11 cellular contexts compared by ENCODE assay signal in the genomic region with DNA sequence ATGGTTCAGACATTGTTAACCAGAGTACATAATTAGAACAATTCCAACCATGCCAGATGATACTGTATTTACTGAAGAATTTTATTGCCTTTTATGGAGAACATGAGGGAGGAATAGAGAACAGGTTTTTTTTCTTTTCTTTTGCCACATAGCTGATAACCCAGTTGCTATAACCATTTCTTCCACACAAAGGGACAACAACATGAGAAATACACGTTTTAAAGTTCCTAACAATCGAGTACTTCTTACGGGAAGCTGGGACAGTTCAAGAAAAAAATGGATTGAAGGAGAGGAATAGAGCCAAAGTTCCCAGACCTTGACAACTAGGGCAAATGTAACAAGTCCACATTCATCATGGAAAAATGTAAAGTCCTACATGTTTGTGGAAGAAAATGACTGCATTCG.
DNase-seq lines count a peak whose midpoint lies in the region; ATAC-seq, FAIRE-seq and TF ChIP-seq lines count a peak whose summit lies in the region.
"Had no signal": no experiment of that assay in that cellular context is flagged by ENCODE, and none has a peak within 500 bp of the region (broad histone marks: within the 10 kb centered on the region; RNA-seq: fewer than 3 reads in every experiment).

No MANE protein-coding gene starts in this region.

- no peaks in the 10 kb centered on the region for H4K20me1 ChIP-seq in astrocyte (ENCODE audit: insufficient read depth, low read length)

- peak overlapping the region; percentile 9 for H3K4me3 Mint-ChIP-seq in astrocyte (ENCODE audit: unreplicated experiment)
- H3K4me3 Mint-ChIP-seq in stimulated activated memory B cell treated with anti-CD40 and anti-IgM and Interleukin-4, amounts not matched to agents 10 μg/mL and 1 μg/mL and 100 μg/mL, for 72 hours = no peak overlapping the region
- H3K4me3 Mint-ChIP-seq: central memory CD8-positive, alpha-beta T cell had no signal

- H3K27ac ChIP-seq in astrocyte (ENCODE audit: low read depth, low read length) = peak overlapping the region; percentile 97
- H3K27ac ChIP-seq in WERI-Rb-1 = no peak overlapping the region
- H3K27ac ChIP-seq: RWPE1 had no signal

- FAIRE-seq in astrocyte (lab: Jason Lieb, UNC) = no peak

- H3K36me3 ChIP-seq in astrocyte (ENCODE audit: insufficient read depth, low read length) (no peaks in the 10 kb centered on the region), WERI-Rb-1 (no peaks in the 10 kb centered on the region)

- H3K9me3 ChIP-seq in astrocyte (ENCODE audit: insufficient read depth, low read depth, low read length) = no peaks in the 10 kb centered on the region
- H3K9me3 ChIP-seq in WERI-Rb-1 (ENCODE audit: severe bottlenecking) = no peaks in the 10 kb centered on the region

- peak overlapping the region; percentile 96 for H3K27ac Mint-ChIP-seq in astrocyte (ENCODE audit: unreplicated experiment)
- peak overlapping the region; percentile 76 for H3K27ac Mint-ChIP-seq in stimulated activated memory B cell treated with anti-CD40 and anti-IgM and Interleukin-4, amounts not matched to agents 10 μg/mL and 1 μg/mL and 100 μg/mL, for 72 hours

- no peaks in the 10 kb centered on the region for H3K27me3 ChIP-seq in astrocyte (ENCODE audit: insufficient read depth, low read length)
- no peaks in the 10 kb centered on the region for H3K27me3 ChIP-seq in WERI-Rb-1 (ENCODE audit: insufficient read depth, low read depth, severe bottlenecking)

- H3K4me1 Mint-ChIP-seq in astrocyte (ENCODE audit: low read depth, unreplicated experiment) = peaks cover 73% of the 10 kb centered on the region
- peaks cover 67% of the 10 kb centered on the region for H3K4me1 Mint-ChIP-seq in stimulated activated memory B cell treated with anti-CD40 and anti-IgM and Interleukin-4, amounts not matched to agents 10 μg/mL and 1 μg/mL and 100 μg/mL, for 72 hours

- TF ChIP-seq CTCF in astrocyte (IDR thresholded peaks at IDR 0.05; ENCODE audit: insufficient read depth, low read depth, low read length) (no peak), WERI-Rb-1 (IDR thresholded peaks at IDR 0.05; ENCODE audit: low read depth, low read length) (no peak)

- no peaks in the 10 kb centered on the region for H3K9me3 Mint-ChIP-seq in astrocyte (ENCODE audit: unreplicated experiment)
- no peaks in the 10 kb centered on the region for H3K9me3 Mint-ChIP-seq in stimulated activated memory B cell treated with anti-CD40 and anti-IgM and Interleukin-4, amounts not matched to agents 10 μg/mL and 1 μg/mL and 100 μg/mL, for 72 hours
- H3K9me3 Mint-ChIP-seq: central memory CD8-positive, alpha-beta T cell had no signal

- DNase-seq in H4 (ENCODE audit: low spot score) (peak; percentile 50), astrocyte (ENCODE audit: low read depth) (peak; percentile 94), kidney glomerular epithelial cell (lab: John Stamatoyannopoulos, UW) (peak; percentile 85), WERI-Rb-1 (no peak), AG20443 (ENCODE audit: low spot score) (no peak), SHP77 (lab: John Stamatoyannopoulos, UW) (no peak)
- DNase-seq: activated CD4-positive, alpha-beta T cell treated with anti-CD3 and anti-CD28 coated beads, Interleukin-2, amount 50 U/mL, for 48 hours had no signal

- no peaks in the 10 kb centered on the region for H3K79me2 ChIP-seq in astrocyte (ENCODE audit: insufficient read depth, low read length)

- no peaks in the 10 kb centered on the region for H3K36me3 Mint-ChIP-seq in astrocyte (ENCODE audit: low read depth, unreplicated experiment)
- H3K36me3 Mint-ChIP-seq in stimulated activated memory B cell treated with anti-CD40 and anti-IgM and Interleukin-4, amounts not matched to agents 10 μg/mL and 1 μg/mL and 100 μg/mL, for 72 hours = peaks cover 9% of the 10 kb centered on the region

- H2AFZ ChIP-seq in astrocyte (ENCODE audit: low read depth, low read length) = no peak overlapping the region

- H3K4me2 ChIP-seq in astrocyte (ENCODE audit: low read length) = peak overlapping the region; percentile 62

- H3K4me3 ChIP-seq in astrocyte (ENCODE audit: insufficient read depth, low read depth, low read length) (no peak overlapping the region), WERI-Rb-1 (ENCODE audit: low read depth, low read length) (no peak overlapping the region)

- no peaks in the 10 kb centered on the region for H3K27me3 Mint-ChIP-seq in astrocyte (ENCODE audit: low read depth, unreplicated experiment)
- H3K27me3 Mint-ChIP-seq in stimulated activated memory B cell treated with anti-CD40 and anti-IgM and Interleukin-4, amounts not matched to agents 10 μg/mL and 1 μg/mL and 100 μg/mL, for 72 hours = no peaks in the 10 kb centered on the region
- H3K27me3 Mint-ChIP-seq: central memory CD8-positive, alpha-beta T cell had no signal

- H3K9ac ChIP-seq in astrocyte (ENCODE audit: low read length) = peak overlapping the region; percentile 82

- H3K4me1 ChIP-seq in astrocyte (ENCODE audit: insufficient read depth, low read length) = peaks cover 53% of the 10 kb centered on the region

- no peak for ATAC-seq in stimulated activated memory B cell treated with anti-CD40 and anti-IgM and Interleukin-4, amounts not matched to agents 10 μg/mL and 1 μg/mL and 100 μg/mL, for 72 hours
- ATAC-seq in HG02678 (IDR thresholded peaks at IDR 0.05; ENCODE audit: unreplicated experiment) = no peak

Comparison
In these comparisons a context has a peak if more than half of its experiments do, and no peak if none do; other contexts are left out.
1. DNase-seq: peak in H4 (single experiment), astrocyte (single experiment) and kidney glomerular epithelial cell (single experiment); none in WERI-Rb-1 (single experiment), AG20443 (single experiment) and SHP77 (0 of 2).